9 cellular contexts compared by ENCODE assay signal in the genomic region with DNA sequence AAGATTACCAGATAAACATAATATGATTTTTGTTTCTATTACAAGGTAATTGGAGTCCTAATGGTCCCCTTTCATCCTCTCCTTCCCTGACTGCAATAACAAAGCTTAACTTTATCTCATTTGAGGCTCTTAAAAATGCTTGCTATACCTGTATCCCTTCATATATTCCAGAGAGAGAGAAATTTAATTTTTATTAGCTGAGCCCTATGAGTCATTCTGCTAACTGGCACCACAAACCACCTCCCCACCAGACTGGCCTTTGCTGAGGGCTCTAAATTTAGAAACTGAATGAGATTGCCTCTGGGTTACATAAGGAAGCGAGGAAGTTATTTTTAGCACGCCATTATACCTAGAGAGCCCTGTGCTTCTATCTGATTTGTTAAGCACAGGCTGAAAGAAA. TPM values are rescaled to one million over a fixed set of nuclear protein-coding genes. Genes with fewer than 3 reads are reported as not detected.
A peak's percentile ranks its signal among the peaks of the same experiment; 100 is the strongest.
DNase-seq lines count a peak whose midpoint lies in the region; ATAC-seq, FAIRE-seq and TF ChIP-seq lines count a peak whose summit lies in the region.
"Had no signal": no experiment of that assay in that cellular context is flagged by ENCODE, and none has a peak within 500 bp of the region (broad histone marks: within the 10 kb centered on the region; RNA-seq: fewer than 3 reads in every experiment).

No MANE protein-coding gene starts in this region.

- CTCF ChIA-PET in A549 (lab: Yijun Ruan, JAX), result interaction anchor here (1.1 kb wide), 1 partner anchor 19 kb away, joined by 3 read pairs; no protein-coding TSS in a partner anchor

- DNase-seq in A549 (ENCODE audit: low read depth in 1 of 2, low spot score in 1 of 2), result peak in 1 of 2 experiments; percentile 5
- peak; percentile 19 for DNase-seq in NCI-H128 (lab: John Stamatoyannopoulos, UW; ENCODE audit: unreplicated experiment)
- peak; percentile 71 for DNase-seq in adipocyte (ENCODE audit: low read depth)
- peak; percentile 25 for DNase-seq in left kidney (ENCODE audit: low read depth, low spot score)
- no peak for DNase-seq in GM19239 (ENCODE audit: insufficient read length, low spot score)
- no peak for DNase-seq in Karpas-422
- DNase-seq in OCI-M2 (lab: John Stamatoyannopoulos, UW; ENCODE audit: unreplicated experiment), result no peak

- 3% methylated on average over 2 of the region's 2 CpGs for whole genome bisulfite sequencing in A549 (ENCODE audit: missing lambda C conversion rate)

- H3K27ac ChIP-seq in A549, result no peak overlapping the region
- H3K27ac ChIP-seq in Karpas-422 (ENCODE audit: low read length), result no peak overlapping the region

- no peak overlapping the region for H2AFZ ChIP-seq in Karpas-422 (ENCODE audit: low read length)

- TF ChIP-seq RAD21 in A549 (conservative IDR thresholded peaks at IDR 0.05 in 1 of 2, IDR thresholded peaks at IDR 0.05 in 1 of 2), result no peak

- no peaks in the 10 kb centered on the region for H4K20me1 ChIP-seq in Karpas-422 (ENCODE audit: insufficient read depth, low read depth, low read length)

- H3K4me1 ChIP-seq in A549 (peaks cover 10% of the 10 kb centered on the region; the same call in 2 of the 3 replicates), adipocyte (ENCODE audit: control insufficient read depth, insufficient read depth, low read length) (peaks cover 17% of the 10 kb centered on the region), Karpas-422 (ENCODE audit: low read length) (no peaks in the 10 kb centered on the region)

- ATAC-seq in A549, result peak in 1 of 2 experiments; percentile 66; a peak in 2 of 6 replicates
- peak; percentile 67 for ATAC-seq in GM19463 (IDR thresholded peaks at IDR 0.05; ENCODE audit: unreplicated experiment)

- H3K9me3 ChIP-seq in A549 (no peaks in the 10 kb centered on the region), adipocyte (ENCODE audit: control insufficient read depth, low read length) (no peaks in the 10 kb centered on the region), Karpas-422 (ENCODE audit: low read length) (no peaks in the 10 kb centered on the region; the same call in 1 of the 2 replicates)

- H3K79me2 ChIP-seq in Karpas-422 (ENCODE audit: low read length), result no peaks in the 10 kb centered on the region

- TF ChIP-seq CTCF in A549 (IDR thresholded peaks at IDR 0.05), result no peak

- TF ChIP-seq EP300 in A549 (IDR thresholded peaks at IDR 0.05), result no peak

- H3K4me3 ChIP-seq in A549, result no peak overlapping the region
- peak overlapping the region; percentile 32 for H3K4me3 ChIP-seq in adipocyte (ENCODE audit: low read length)
- H3K4me3 ChIP-seq in Karpas-422 (ENCODE audit: low read length), result no peak overlapping the region

- H3K9me2 ChIP-seq in Karpas-422 (replicated peaks; ENCODE audit: insufficient read depth, low read length), result no peaks in the 10 kb centered on the region

- no peak for TF ChIP-seq POLR2A in A549 (IDR thresholded peaks at IDR 0.05; ENCODE audit: low read length)

- H3K9ac ChIP-seq in adipocyte (ENCODE audit: low read length) (no peak overlapping the region), Karpas-422 (ENCODE audit: low read length) (no peak overlapping the region)

- peaks cover 6% of the 10 kb centered on the region for H3K27me3 ChIP-seq in adipocyte (replicated peaks; ENCODE audit: control insufficient read depth, insufficient read depth, low read length)
- H3K27me3 ChIP-seq in Karpas-422 (ENCODE audit: low read length), result no peaks in the 10 kb centered on the region

- H3K36me3 ChIP-seq in adipocyte (ENCODE audit: control insufficient read depth, insufficient read depth, low read length, severe bottlenecking) (no peaks in the 10 kb centered on the region), Karpas-422 (ENCODE audit: insufficient read depth, low read length) (no peaks in the 10 kb centered on the region)

- POLR2A ChIA-PET in A549 (lab: Yijun Ruan, JAX), result no interaction called here

- peak overlapping the region; percentile 58 for H3K4me2 ChIP-seq in A549
- H3K4me2 ChIP-seq in Karpas-422 (ENCODE audit: low read depth, low read length, poor library complexity, severe bottlenecking), result no peak overlapping the region

- FAIRE-seq in A549 (lab: Jason Lieb, UNC) (no peak), GM19239 (lab: Jason Lieb, UNC) (no peak)
- FAIRE-seq: G401.6 had no signal

TF ChIP-seq in A549, 52 proteins besides CTCF, POLR2A, EP300 and RAD21:
- TF ChIP-seq HOXA7 (CRISPR knock-in tag; IDR thresholded peaks at IDR 0.05) (no peak), MAZ (IDR thresholded peaks at IDR 0.05; ENCODE audit: borderline replicate concordance, low read depth, low read length) (no peak), POLR2AphosphoS2 (conservative IDR thresholded peaks at IDR 0.05; ENCODE audit: low read length) (no peak), NFE2L2 (conservative IDR thresholded peaks at IDR 0.05; ENCODE audit: low read length) (no peak), JUN (IDR thresholded peaks at IDR 0.05) (no peak), GATA3 (IDR thresholded peaks at IDR 0.05; ENCODE audit: borderline replicate concordance) (no peak)
- TF ChIP-seq, protein P1, sequence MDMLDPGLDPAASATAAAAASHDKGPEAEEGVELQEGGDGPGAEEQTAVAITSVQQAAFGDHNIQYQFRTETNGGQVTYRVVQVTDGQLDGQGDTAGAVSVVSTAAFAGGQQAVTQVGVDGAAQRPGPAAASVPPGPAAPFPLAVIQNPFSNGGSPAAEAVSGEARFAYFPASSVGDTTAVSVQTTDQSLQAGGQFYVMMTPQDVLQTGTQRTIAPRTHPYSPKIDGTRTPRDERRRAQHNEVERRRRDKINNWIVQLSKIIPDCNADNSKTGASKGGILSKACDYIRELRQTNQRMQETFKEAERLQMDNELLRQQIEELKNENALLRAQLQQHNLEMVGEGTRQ (IDR thresholded peaks at IDR 0.05), result no peak
- TF ChIP-seq, protein P2, sequence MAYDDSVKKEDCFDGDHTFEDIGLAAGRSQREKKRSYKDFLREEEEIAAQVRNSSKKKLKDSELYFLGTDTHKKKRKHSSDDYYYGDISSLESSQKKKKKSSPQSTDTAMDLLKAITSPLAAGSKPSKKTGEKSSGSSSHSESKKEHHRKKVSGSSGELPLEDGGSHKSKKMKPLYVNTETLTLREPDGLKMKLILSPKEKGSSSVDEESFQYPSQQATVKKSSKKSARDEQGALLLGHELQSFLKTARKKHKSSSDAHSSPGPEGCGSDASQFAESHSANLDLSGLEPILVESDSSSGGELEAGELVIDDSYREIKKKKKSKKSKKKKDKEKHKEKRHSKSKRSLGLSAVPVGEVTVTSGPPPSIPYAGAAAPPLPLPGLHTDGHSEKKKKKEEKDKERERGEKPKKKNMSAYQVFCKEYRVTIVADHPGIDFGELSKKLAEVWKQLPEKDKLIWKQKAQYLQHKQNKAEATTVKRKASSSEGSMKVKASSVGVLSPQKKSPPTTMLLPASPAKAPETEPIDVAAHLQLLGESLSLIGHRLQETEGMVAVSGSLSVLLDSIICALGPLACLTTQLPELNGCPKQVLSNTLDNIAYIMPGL (CRISPR knock-in tag; IDR thresholded peaks at IDR 0.05; ENCODE audit: borderline replicate concordance), result no peak

RNA-seq across cellular contexts. Expression of a gene that starts 27.4 kb away (rescaled TPM):
- not detected in 2 replicates for polyA plus RNA-seq in A549 (2011; rRNA removed)
- not detected in 2 replicates for polyA plus RNA-seq in A549 (2012; cell fraction: cytosol; rRNA removed)
- polyA plus RNA-seq in A549 (2012; cell fraction: nucleus; rRNA removed), result not detected in 2 replicates
- polyA plus RNA-seq in A549 (2017; fragmentation: RNase III; extraction: RNeasy Plus Mini Kit Qiagen cat#74134 plus additional on column Dnase treatment), result not detected in 3 replicates
- 0.12 TPM in 1 of 2 replicates, not detected in the other for polyA minus RNA-seq in A549 (2011; rRNA and poly(A)+ RNA removed)
- not detected in 2 replicates for total RNA-seq in Karpas-422 (2014; rRNA removed; shearing (Covaris generic); ENCODE audit: low replicate concordance)

Comparison
In these comparisons a context has a peak if more than half of its experiments do, and no peak if none do; other contexts are left out.
1. DNase-seq: peak in NCI-H128 (single experiment), adipocyte (single experiment) and left kidney (single experiment); none in GM19239 (single experiment), Karpas-422 (single experiment) and OCI-M2 (single experiment).